ENCODE assay signal across 27 cellular contexts in genomic region chr10:69415951-69416350, GRCh38. TPM values are rescaled to one million over a fixed set of nuclear protein-coding genes. Genes with fewer than 3 reads are reported as not detected.
DNase-seq lines count a peak whose midpoint lies in the region; ATAC-seq and TF ChIP-seq lines count a peak whose summit lies in the region.
"Had no signal": no experiment of that assay in that cellular context is flagged by ENCODE, and none has a peak within 500 bp of the region (broad histone marks: within the 10 kb centered on the region; RNA-seq: fewer than 3 reads in every experiment).

No MANE protein-coding gene starts in this region.

- no peaks in the 10 kb centered on the region for H3K27me3 ChIP-seq in esophagus (ENCODE audit: control insufficient read depth in 1 of 2, insufficient read depth in 2 of 2, low read length in 2 of 2)
- no peaks in the 10 kb centered on the region for H3K27me3 ChIP-seq in muscle layer of colon (ENCODE audit: control insufficient read depth in 1 of 2, insufficient read depth in 2 of 2, low read length in 2 of 2)
- no peaks in the 10 kb centered on the region for H3K27me3 ChIP-seq in spleen (replicated peaks in 1 of 7)
- H3K27me3 ChIP-seq in uterus, result no peaks in the 10 kb centered on the region
- H3K27me3 ChIP-seq in naive thymus-derived CD4-positive, alpha-beta T cell (ENCODE audit: control insufficient read depth in 2 of 2, insufficient read depth in 2 of 2, low read length in 2 of 2), result no peaks in the 10 kb centered on the region
- H3K27me3 ChIP-seq: MG63, SJSA1 had no signal

- H3K4me3 ChIP-seq in esophagus (ENCODE audit: low read depth in 1 of 2, low read length in 2 of 2), result peak overlapping the region; percentile 9 to 41
- peak overlapping the region; percentile 67 for H3K4me3 ChIP-seq in muscle layer of colon (ENCODE audit: low read depth in 1 of 2, low read length in 2 of 2)
- no peak overlapping the region for H3K4me3 ChIP-seq in spleen
- no peak overlapping the region for H3K4me3 ChIP-seq in uterus
- no peak overlapping the region for H3K4me3 ChIP-seq in naive thymus-derived CD4-positive, alpha-beta T cell (ENCODE audit: low read length)
- H3K4me3 ChIP-seq: A549; BLaER1 treated with 17β-estradiol and CSF1 and Interleukin-3, amounts not matched to agents 10 nM and 100 nM; GM23338; HAP-1; MG63; PC-9; SJSA1 had no signal

- H3K4me1 Mint-ChIP-seq in naive thymus-derived CD4-positive, alpha-beta T cell, result peaks cover 0 to 5% (median 0%) of the 10 kb centered on the region in 7 donors

- H3K4me3 Mint-ChIP-seq in naive thymus-derived CD4-positive, alpha-beta T cell, result no peak overlapping the region
- H3K4me3 Mint-ChIP-seq: CD4-positive, alpha-beta memory T cell; GM23338; HFFc6 had no signal

- H3K36me3 Mint-ChIP-seq in naive thymus-derived CD4-positive, alpha-beta T cell, result no peaks in the 10 kb centered on the region
- H3K36me3 Mint-ChIP-seq: CD4-positive, alpha-beta memory T cell had no signal

- peaks cover 0 to 4% (median 0%) of the 10 kb centered on the region in 5 donors for H3K27me3 Mint-ChIP-seq in naive thymus-derived CD4-positive, alpha-beta T cell
- H3K27me3 Mint-ChIP-seq: CD4-positive, alpha-beta memory T cell had no signal

- no peaks in the 10 kb centered on the region for H3K9me3 ChIP-seq in esophagus (ENCODE audit: control insufficient read depth in 2 of 2, insufficient read depth in 1 of 2, low read depth in 1 of 2, low read length in 1 of 2)
- no peaks in the 10 kb centered on the region for H3K9me3 ChIP-seq in muscle layer of colon (ENCODE audit: low read length)
- H3K9me3 ChIP-seq in spleen, result no peaks in the 10 kb centered on the region
- H3K9me3 ChIP-seq in uterus, result no peaks in the 10 kb centered on the region
- H3K9me3 ChIP-seq in naive thymus-derived CD4-positive, alpha-beta T cell (ENCODE audit: control insufficient read depth in 2 of 3, low read length in 3 of 3), result no peaks in the 10 kb centered on the region
- H3K9me3 ChIP-seq: A549; BLaER1 treated with 17β-estradiol and CSF1 and Interleukin-3, amounts not matched to agents 10 nM and 100 nM; HAP-1; MG63; SJSA1 had no signal

- TF ChIP-seq CTCF in spleen (IDR thresholded peaks at IDR 0.05 in 8 of 11, conservative IDR thresholded peaks at IDR 0.05 in 3 of 11), result no peak
- TF ChIP-seq CTCF in uterus (IDR thresholded peaks at IDR 0.05), result no peak

- H3K27ac ChIP-seq in esophagus (ENCODE audit: low read depth in 2 of 2, low read length in 1 of 2) (peak overlapping the region; percentile 40 to 80), muscle layer of colon (ENCODE audit: low read depth, low read length) (peak overlapping the region; percentile 77), spleen (no peak overlapping the region), uterus (peak overlapping the region; percentile 81 to 99)
- H3K27ac ChIP-seq in naive thymus-derived CD4-positive, alpha-beta T cell (ENCODE audit: low read depth, low read length), result no peak overlapping the region
- H3K27ac ChIP-seq: A549; BLaER1 treated with 17β-estradiol and CSF1 and Interleukin-3, amounts not matched to agents 10 nM and 100 nM; PC-9; SJSA1 had no signal

- no peak for ATAC-seq in GM21367 (IDR thresholded peaks at IDR 0.05; ENCODE audit: unreplicated experiment)
- ATAC-seq in naive thymus-derived CD4-positive, alpha-beta T cell, result no peak
- ATAC-seq: A549, GM23338 had no signal

- TF ChIP-seq POLR2A in spleen (IDR thresholded peaks at IDR 0.05) (no peak), uterus (IDR thresholded peaks at IDR 0.05) (no peak)

- CTCF ChIA-PET in naive thymus-derived CD4-positive, alpha-beta T cell (lab: Charles Lee), result interaction anchor here (1.0 kb wide), 1 partner anchor 31 kb away, joined by 3 read pairs; no protein-coding TSS in a partner anchor

- H3K4me1 ChIP-seq in esophagus (ENCODE audit: control insufficient read depth in 2 of 2, insufficient read depth in 2 of 2, low read length in 1 of 2), result peaks cover 2 to 4% of the 10 kb centered on the region in 2 donors
- peaks cover 48% of the 10 kb centered on the region for H3K4me1 ChIP-seq in muscle layer of colon (ENCODE audit: insufficient read depth, low read length)
- peaks cover 0 to 7% (median 6%) of the 10 kb centered on the region in 6 donors for H3K4me1 ChIP-seq in spleen
- H3K4me1 ChIP-seq in uterus, result peaks cover 2 to 3% of the 10 kb centered on the region in 2 donors
- no peaks in the 10 kb centered on the region for H3K4me1 ChIP-seq in naive thymus-derived CD4-positive, alpha-beta T cell (ENCODE audit: control insufficient read depth in 2 of 2, insufficient read depth in 2 of 2, low read length in 2 of 2)
- H3K4me1 ChIP-seq: HAP-1, SJSA1 had no signal

- intact Hi-C loops in spleen (cut with DNase I; ENCODE audit: low total_unique reads), result no loop called here
- intact Hi-C loops in uterus (cut with DNase I; ENCODE audit: low total_unique reads), result loop anchor here (10.0 kb wide), 1 partner anchor 219 kb away; the partner anchor contains the start of gene FAM241B
- intact Hi-C loops in naive thymus-derived CD4-positive, alpha-beta T cell (cut with micrococcal nuclease), result no loop called here

- H3K27ac Mint-ChIP-seq in naive thymus-derived CD4-positive, alpha-beta T cell, result peak overlapping the region in 1 of 9 donors; percentile 54
- H3K27ac Mint-ChIP-seq: GM23338, HFFc6 had no signal

- no peaks in the 10 kb centered on the region for H3K9me3 Mint-ChIP-seq in naive thymus-derived CD4-positive, alpha-beta T cell
- H3K9me3 Mint-ChIP-seq: CD4-positive, alpha-beta memory T cell; GM23338; HFFc6 had no signal

- no peaks in the 10 kb centered on the region for H3K36me3 ChIP-seq in esophagus (ENCODE audit: control insufficient read depth in 2 of 2, insufficient read depth in 2 of 2, low read length in 1 of 2)
- no peaks in the 10 kb centered on the region for H3K36me3 ChIP-seq in muscle layer of colon (ENCODE audit: insufficient read depth, low read length)
- no peaks in the 10 kb centered on the region for H3K36me3 ChIP-seq in spleen
- H3K36me3 ChIP-seq in uterus, result no peaks in the 10 kb centered on the region
- H3K36me3 ChIP-seq in naive thymus-derived CD4-positive, alpha-beta T cell (ENCODE audit: control insufficient read depth in 2 of 3, insufficient read depth in 3 of 3, low read length in 3 of 3), result no peaks in the 10 kb centered on the region
- H3K36me3 ChIP-seq: BLaER1 treated with 17β-estradiol and CSF1 and Interleukin-3, amounts not matched to agents 10 nM and 100 nM; HAP-1; MG63; SJSA1 had no signal

- WGBS in esophagus, 2 donors, result 84 to 85% methylated on average over 10 of the region's 10 CpGs
- 87 to 95% (median 94%) methylated on average over 10 of the region's 10 CpGs for WGBS in spleen, 5 donors

- H3K9ac ChIP-seq in muscle layer of colon (ENCODE audit: low read length), result peak overlapping the region; percentile 94
- H3K9ac ChIP-seq: BLaER1 treated with 17β-estradiol and CSF1 and Interleukin-3, amounts not matched to agents 10 nM and 100 nM had no signal

- DNase-seq in spleen, result peak; percentile 51
- no peak for DNase-seq in uterus
- no peak for DNase-seq in activated naive CD4-positive, alpha-beta T cell treated with anti-CD3 and anti-CD28 coated beads, Interleukin-2, amount 50 U/mL, for 16 hours
- no peak for DNase-seq in naive thymus-derived CD4-positive, alpha-beta T cell
- DNase-seq: AML-193; CD4-positive, alpha-beta memory T cell; COR-L47; DMS53; HFFc6; KG1; MG63; NCI-H1694; NCI-H2029 treated with DMSO at 0.1 percent for 48 hours; NCI-H526 treated with DMSO at 0.1 percent for 48 hours; PC-9; Right ventricle myocardium superior had no signal

- POLR2A ChIA-PET in naive thymus-derived CD4-positive, alpha-beta T cell (lab: Charles Lee), result interaction anchor here (0.7 to 1.5 kb wide), 2 partner anchors 9 to 12 kb away, joined by 3 to 4 read pairs; no protein-coding TSS in a partner anchor

RNA-seq across cellular contexts. Expression of gene TACR2, which starts 0.8 kb away (rescaled TPM):
- polyA plus RNA-seq in esophagus (1 to 10 TPM; 5.8 to 9.6 TPM), spleen (under 1 TPM; 0.15 to 0.36 (median 0.26) TPM)
- total RNA-seq in spleen (under 1 TPM in 3 of 7 donors, not detected in 4; 0.25 to 0.52 (median 0.34) TPM), uterus (10 to 100 TPM in 2 of 4 donors, 1 to 10 TPM in 1, under 1 TPM in 1; 0.28 to 35.0 (median 13.8) TPM)
- under 1 TPM in 1 of 5 experiments, not detected in 4; 0.44 TPM for total RNA-seq in naive thymus-derived CD4-positive, alpha-beta T cell
- polyA plus RNA-seq in naive thymus-derived CD4-positive, alpha-beta T cell, result under 1 TPM in 1 of 2 donors, not detected in 1; 0.47 TPM
- total RNA-seq: Daoy, G401, GM23338, HFFc6, NCI-H460, PC-9, SJSA1 had no signal
- polyA plus RNA-seq: GM23338 had no signal

RNA-seq across cellular contexts. Expression of gene TSPAN15, which starts 35.3 kb away (rescaled TPM):
- polyA plus RNA-seq in esophagus, result 10 to 100 TPM in 1 of 2 donors, 1 to 10 TPM in 1; 8.0 to 23.8 TPM
- total RNA-seq in spleen, result 10 to 100 TPM; 23.8 to 68.4 (median 50.0) TPM
- 10 to 100 TPM; 13.5 to 28.2 (median 14.5) TPM for polyA plus RNA-seq in spleen
- total RNA-seq in uterus, result 10 to 100 TPM; 17.2 to 58.1 (median 24.4) TPM
- 1 to 10 TPM; 1.2 to 7.2 (median 1.9) TPM for total RNA-seq in naive thymus-derived CD4-positive, alpha-beta T cell
- polyA plus RNA-seq in naive thymus-derived CD4-positive, alpha-beta T cell, result 1 to 10 TPM; 2.1 to 3.5 TPM

Comparison
In these comparisons a context has a peak if more than half of its experiments do, and no peak if none do; other contexts are left out.
1. H3K27ac ChIP-seq: peak in esophagus (2 of 2), muscle layer of colon (single experiment) and uterus (2 of 2); none in spleen (0 of 8) and naive thymus-derived CD4-positive, alpha-beta T cell (single experiment).
2. H3K4me3 ChIP-seq: peak in esophagus (2 of 2) and muscle layer of colon (2 of 2); none in spleen (0 of 8), uterus (0 of 2) and naive thymus-derived CD4-positive, alpha-beta T cell (single experiment).